2 cellular contexts compared by ENCODE assay signal in genomic region chr1:40315239-40315794, GRCh38.
TF ChIP-seq lines count a peak whose summit lies in the region.

No MANE protein-coding gene starts in this region.

TF ChIP-seq in HCT116, 20 proteins besides CTCF, POLR2A, EP300 and RAD21 (continued from another document):
- no peak for TF ChIP-seq ZNF274 (IDR thresholded peaks at IDR 0.05; ENCODE audit: low read depth, low read length)
- no peak for TF ChIP-seq FOSL1 (IDR thresholded peaks at IDR 0.05; ENCODE audit: low read depth)
- TF ChIP-seq TCF7L2 (IDR thresholded peaks at IDR 0.05; ENCODE audit: borderline replicate concordance, extremely low read depth, insufficient read depth, insufficient read length), result peak; percentile 66
- peak; percentile 70 for TF ChIP-seq MAX (IDR thresholded peaks at IDR 0.05)
- TF ChIP-seq POLR2AphosphoS5 (IDR thresholded peaks at IDR 0.05; ENCODE audit: low read depth, low read length), result peak; percentile 36
- TF ChIP-seq ZBTB33 (IDR thresholded peaks at IDR 0.05; ENCODE audit: extremely low read depth, insufficient replicate concordance, low read length), result peak; percentile 14

TF ChIP-seq in WTC11, 78 proteins besides CTCF, POLR2A, EP300 and RAD21 (continued from another document and continues in another):
- TF ChIP-seq ZNF512 (CRISPR knock-in tag; IDR thresholded peaks at IDR 0.05; ENCODE audit: borderline replicate concordance), result no peak
- TF ChIP-seq KAT7 (CRISPR knock-in tag; IDR thresholded peaks at IDR 0.05; ENCODE audit: borderline replicate concordance), result no peak
- no peak for TF ChIP-seq ARID4B (CRISPR knock-in tag; IDR thresholded peaks at IDR 0.05; ENCODE audit: borderline replicate concordance)
- TF ChIP-seq ZNF281 (CRISPR knock-in tag; IDR thresholded peaks at IDR 0.05), result no peak
- no peak for TF ChIP-seq JUN (CRISPR knock-in tag; IDR thresholded peaks at IDR 0.05)
- TF ChIP-seq JAZF1 (CRISPR knock-in tag; IDR thresholded peaks at IDR 0.05), result no peak
- TF ChIP-seq CREM (CRISPR knock-in tag; IDR thresholded peaks at IDR 0.05), result 0 out of 2 replicates have a peak, but pooled peaks have one; percentile 29
- no peak for TF ChIP-seq ZNF263 (CRISPR knock-in tag; IDR thresholded peaks at IDR 0.05; ENCODE audit: low read depth)
- 0 out of 2 replicates have a peak, but pooled peaks have one; percentile 23 for TF ChIP-seq FOXK1 (CRISPR knock-in tag; IDR thresholded peaks at IDR 0.05)
- TF ChIP-seq ZNF317 (CRISPR knock-in tag; IDR thresholded peaks at IDR 0.05; ENCODE audit: borderline replicate concordance, low read depth), result no peak
- no peak for TF ChIP-seq SMAD3 (CRISPR knock-in tag; IDR thresholded peaks at IDR 0.05; ENCODE audit: borderline replicate concordance)
- no peak for TF ChIP-seq ZNF532 (CRISPR knock-in tag; IDR thresholded peaks at IDR 0.05; ENCODE audit: borderline replicate concordance)
- TF ChIP-seq SP1 (CRISPR knock-in tag; conservative IDR thresholded peaks at IDR 0.05), result no peak
- TF ChIP-seq FOXP4 (CRISPR knock-in tag; IDR thresholded peaks at IDR 0.05), result peak; percentile 50; the same call in 1 of the 2 replicates
- TF ChIP-seq GTF2I (CRISPR knock-in tag; conservative IDR thresholded peaks at IDR 0.05), result no peak
- no peak for TF ChIP-seq E2F5 (CRISPR knock-in tag; IDR thresholded peaks at IDR 0.05)
- peak; percentile 55; the same call in 1 of the 2 replicates for TF ChIP-seq MAX (CRISPR knock-in tag; IDR thresholded peaks at IDR 0.05)
- no peak for TF ChIP-seq ZSCAN18 (CRISPR knock-in tag; IDR thresholded peaks at IDR 0.05)
- 0 out of 2 replicates have a peak, but pooled peaks have one; percentile 43 for TF ChIP-seq USF1 (CRISPR knock-in tag; IDR thresholded peaks at IDR 0.05)
- no peak for TF ChIP-seq ZNF396 (CRISPR knock-in tag; IDR thresholded peaks at IDR 0.05; ENCODE audit: borderline replicate concordance)
- TF ChIP-seq ZMAT4 (CRISPR knock-in tag; IDR thresholded peaks at IDR 0.05), result no peak
- TF ChIP-seq HMGXB4 (CRISPR knock-in tag; IDR thresholded peaks at IDR 0.05), result 0 out of 2 replicates have a peak, but pooled peaks have one; percentile 45
- no peak for TF ChIP-seq MXD4 (CRISPR knock-in tag; IDR thresholded peaks at IDR 0.05; ENCODE audit: borderline replicate concordance)
- no peak for TF ChIP-seq IRF2 (CRISPR knock-in tag; IDR thresholded peaks at IDR 0.05; ENCODE audit: borderline replicate concordance, low read depth)
- no peak for TF ChIP-seq ELF4 (CRISPR knock-in tag; IDR thresholded peaks at IDR 0.05; ENCODE audit: low read depth)
